16 cellular contexts compared by ENCODE assay signal in the genomic region with DNA sequence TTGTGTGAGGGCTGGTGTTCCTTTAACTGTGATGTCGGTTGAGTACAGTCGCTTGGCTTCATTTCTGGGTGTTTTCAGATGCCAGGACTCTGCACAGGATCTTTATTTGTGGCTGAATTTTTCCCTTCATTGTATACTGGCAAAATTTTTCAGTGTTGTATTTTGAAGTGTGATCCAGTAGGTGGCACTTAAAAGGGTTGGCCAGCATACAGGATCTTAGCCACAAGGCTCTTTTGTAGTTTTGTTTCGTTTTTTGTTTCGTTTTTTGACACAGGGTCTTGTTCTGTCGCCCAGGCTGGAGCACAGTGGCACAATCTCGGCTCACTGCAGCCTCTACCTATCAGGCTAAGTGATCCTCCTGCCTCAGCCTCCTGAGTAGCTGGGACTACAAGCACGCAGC. TPM values are rescaled to one million over a fixed set of nuclear protein-coding genes. Genes with fewer than 3 reads are reported as not detected.
DNase-seq lines count a peak whose midpoint lies in the region; ATAC-seq, FAIRE-seq and TF ChIP-seq lines count a peak whose summit lies in the region.
"Had no signal": no experiment of that assay in that cellular context is flagged by ENCODE, and none has a peak within 500 bp of the region (broad histone marks: within the 10 kb centered on the region; RNA-seq: fewer than 3 reads in every experiment).

No MANE protein-coding gene starts in this region.

- 78% methylated on average over 7 of the region's 7 CpGs for WGBS in hepatocyte (ENCODE audit: low lambda C conversion rate, missing lambda C conversion rate)
- 86% methylated on average over 7 of the region's 7 CpGs for WGBS in smooth muscle cell (ENCODE audit: low lambda C conversion rate)

- ATAC-seq in memory B cell (ENCODE audit: low read depth): peak; percentile 26
- ATAC-seq: activated T-cell treated with anti-CD3 and anti-CD28 coated beads, Interleukin-2, amount 50 U/mL, for 4 hours; T-helper 17 cell had no signal

- H3K27ac ChIP-seq in HEK293 (ENCODE audit: extremely low read depth, low read depth, low read length) (no peak overlapping the region), hepatocyte (no peak overlapping the region), smooth muscle cell (ENCODE audit: low read depth) (no peak overlapping the region)
- H3K27ac ChIP-seq: suprapubic skin had no signal

- H3K9me2 ChIP-seq in hepatocyte (replicated peaks; ENCODE audit: insufficient read depth): no peaks in the 10 kb centered on the region

- H3K4me3 Mint-ChIP-seq in memory B cell: no peak overlapping the region
- H3K4me3 Mint-ChIP-seq: activated T-cell treated with anti-CD3 and anti-CD28 coated beads, Interleukin-2, amount 50 U/mL, for 4 hours; T-helper 17 cell had no signal

- no peaks in the 10 kb centered on the region for H3F3A ChIP-seq in smooth muscle cell (ENCODE audit: low read depth)

- H3K9me3 ChIP-seq in HEK293 (ENCODE audit: control insufficient read depth, insufficient read depth, low read depth, low read length) (no peaks in the 10 kb centered on the region), hepatocyte (ENCODE audit: low read depth) (no peaks in the 10 kb centered on the region), smooth muscle cell (replicated peaks; ENCODE audit: low read depth) (no peaks in the 10 kb centered on the region)
- H3K9me3 ChIP-seq: suprapubic skin had no signal

- H3K36me3 Mint-ChIP-seq in memory B cell: no peaks in the 10 kb centered on the region

- H2AFZ ChIP-seq in hepatocyte (no peak overlapping the region), smooth muscle cell (ENCODE audit: low read depth) (no peak overlapping the region)

- peaks cover 6% of the 10 kb centered on the region for H3K27me3 Mint-ChIP-seq in memory B cell

- H4K20me1 ChIP-seq in hepatocyte (ENCODE audit: insufficient read depth, poor library complexity, severe bottlenecking): no peaks in the 10 kb centered on the region
- no peaks in the 10 kb centered on the region for H4K20me1 ChIP-seq in smooth muscle cell (ENCODE audit: low read depth)

- H3K4me2 ChIP-seq in hepatocyte: no peak overlapping the region
- H3K4me2 ChIP-seq in smooth muscle cell: no peak overlapping the region

- H3K4me1 Mint-ChIP-seq in memory B cell: peaks cover 2% of the 10 kb centered on the region
- H3K4me1 Mint-ChIP-seq: T-helper 17 cell had no signal

- no peak overlapping the region for H3K4me3 ChIP-seq in HEK293 (ENCODE audit: low read depth, low read length)
- H3K4me3 ChIP-seq in hepatocyte: no peak overlapping the region
- H3K4me3 ChIP-seq in smooth muscle cell: no peak overlapping the region
- H3K4me3 ChIP-seq: suprapubic skin had no signal

- H3K27me3 ChIP-seq in hepatocyte (no peaks in the 10 kb centered on the region), smooth muscle cell (ENCODE audit: low read depth) (no peaks in the 10 kb centered on the region)

- DNase-seq in NK-92 treated with Interleukin-12 subunit alpha and Interleukin-12 subunit beta, amount 100 ng/mL, for 24 hours (lab: John Stamatoyannopoulos, UW): peak; percentile 31
- no peak for DNase-seq in NK-92 (lab: John Stamatoyannopoulos, UW; ENCODE audit: unreplicated experiment)
- DNase-seq in RPMI8226: peak; percentile 73
- DNase-seq in memory B cell (ENCODE audit: low spot score in 2 of 2): no peak
- DNase-seq in hepatocyte (ENCODE audit: low spot score): no peak
- no peak for DNase-seq in smooth muscle cell (lab: John Stamatoyannopoulos, UW; ENCODE audit: unreplicated experiment)
- DNase-seq in frontal cortex (ENCODE audit: low spot score in 2 of 2): no peak
- DNase-seq: activated T-cell treated with anti-CD3 and anti-CD28 coated beads, Interleukin-2, amount 50 U/mL, for 4 hours; NCI-H2227 treated with DMSO at 0.1 percent for 48 hours; T-helper 17 cell had no signal

- TF ChIP-seq CTCF in HEK293 (tag by site-specific recombination; IDR thresholded peaks at IDR 0.05) (0 out of 2 replicates have a peak, but pooled peaks have one; percentile 8), hepatocyte (IDR thresholded peaks at IDR 0.05; ENCODE audit: poor library complexity) (no peak), smooth muscle cell (IDR thresholded peaks at IDR 0.05; ENCODE audit: borderline replicate concordance, insufficient read depth, poor library complexity, severe bottlenecking) (no peak)

- CTCF ChIA-PET in HEK293 (lab: Yijun Ruan, JAX): interaction anchor here (1.9 to 2.9 kb wide), 3 partner anchors 205 to 535 kb away, joined by 6 to 19 read pairs (median 10); no protein-coding TSS in a partner anchor

- no peaks in the 10 kb centered on the region for H3K79me2 ChIP-seq in hepatocyte
- H3K79me2 ChIP-seq in smooth muscle cell (ENCODE audit: low read depth): no peaks in the 10 kb centered on the region

- POLR2A ChIA-PET in HEK293 (lab: Yijun Ruan, JAX): no interaction called here

- H3K9ac ChIP-seq in smooth muscle cell (ENCODE audit: low read depth): no peak overlapping the region

- no peak overlapping the region for H3K27ac Mint-ChIP-seq in memory B cell
- H3K27ac Mint-ChIP-seq: T-helper 17 cell had no signal

- no peaks in the 10 kb centered on the region for H3K36me3 ChIP-seq in HEK293 (ENCODE audit: control insufficient read depth in 2 of 2, insufficient read depth in 1 of 2, low read length in 2 of 2)
- H3K36me3 ChIP-seq in hepatocyte (replicated peaks; ENCODE audit: insufficient read depth, low read depth): no peaks in the 10 kb centered on the region
- H3K36me3 ChIP-seq in smooth muscle cell (ENCODE audit: low read depth): no peaks in the 10 kb centered on the region
- H3K36me3 ChIP-seq: suprapubic skin had no signal

- H3K4me1 ChIP-seq in HEK293 (ENCODE audit: control insufficient read depth, insufficient read depth, low read length) (no peaks in the 10 kb centered on the region), hepatocyte (ENCODE audit: insufficient read depth) (no peaks in the 10 kb centered on the region), smooth muscle cell (ENCODE audit: low read depth) (no peaks in the 10 kb centered on the region)
- H3K4me1 ChIP-seq: suprapubic skin had no signal

- H3K9me3 Mint-ChIP-seq in memory B cell: no peaks in the 10 kb centered on the region
- H3K9me3 Mint-ChIP-seq: activated T-cell treated with anti-CD3 and anti-CD28 coated beads, Interleukin-2, amount 50 U/mL, for 4 hours had no signal

- FAIRE-seq in frontal cortex (lab: Jason Lieb, UNC): no peak
- FAIRE-seq: HTR-8/SVneo had no signal

TF ChIP-seq in HEK293, 187 proteins besides CTCF, POLR2A, EP300 and RAD21 (continues in another document):
- TF ChIP-seq, protein P1, sequence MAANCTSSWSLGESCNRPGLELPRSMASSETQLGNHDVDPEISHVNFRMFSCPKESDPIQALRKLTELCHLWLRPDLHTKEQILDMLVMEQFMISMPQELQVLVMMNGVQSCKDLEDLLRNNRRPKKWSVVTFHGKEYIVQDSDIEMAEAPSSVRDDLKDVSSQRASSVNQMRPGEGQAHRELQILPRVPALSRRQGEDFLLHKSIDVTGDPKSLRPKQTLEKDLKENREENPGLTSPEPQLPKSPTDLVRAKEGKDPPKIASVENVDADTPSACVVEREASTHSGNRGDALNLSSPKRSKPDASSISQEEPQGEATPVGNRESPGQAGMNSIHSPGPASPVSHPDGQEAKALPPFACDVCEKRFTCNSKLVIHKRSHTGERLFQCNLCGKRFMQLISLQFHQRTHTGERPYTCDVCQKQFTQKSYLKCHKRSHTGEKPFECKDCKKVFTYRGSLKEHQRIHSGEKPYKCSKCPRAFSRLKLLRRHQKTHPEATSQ (tag by site-specific recombination; IDR thresholded peaks at IDR 0.05): no peak
- TF ChIP-seq ZSCAN30 (tag by site-specific recombination; IDR thresholded peaks at IDR 0.05) (no peak), KLF7 (tag by site-specific recombination; IDR thresholded peaks at IDR 0.05; ENCODE audit: borderline replicate concordance) (no peak), RBAK (tag by site-specific recombination; IDR thresholded peaks at IDR 0.05) (no peak), EGR2 (tag by site-specific recombination; IDR thresholded peaks at IDR 0.05; ENCODE audit: low read depth) (no peak), ZNF37A (tag by site-specific recombination; IDR thresholded peaks at IDR 0.05) (no peak), ZNF221 (tag by site-specific recombination; IDR thresholded peaks at IDR 0.05; ENCODE audit: borderline replicate concordance) (no peak), HOXA7 (CRISPR knock-in tag; IDR thresholded peaks at IDR 0.05; ENCODE audit: borderline replicate concordance) (no peak), ZNF184 (tag by site-specific recombination; IDR thresholded peaks at IDR 0.05) (no peak), ZNF394 (tag by site-specific recombination; IDR thresholded peaks at IDR 0.05; ENCODE audit: borderline replicate concordance) (no peak), KLF8 (tag by site-specific recombination; IDR thresholded peaks at IDR 0.05) (no peak), ZNF292 (tag by site-specific recombination; IDR thresholded peaks at IDR 0.05; ENCODE audit: borderline replicate concordance, low read depth) (no peak), ZNF266 (tag by site-specific recombination; IDR thresholded peaks at IDR 0.05; ENCODE audit: low read depth) (no peak), ZNF146 (tag by site-specific recombination; IDR thresholded peaks at IDR 0.05) (no peak)
- TF ChIP-seq, protein P2, sequence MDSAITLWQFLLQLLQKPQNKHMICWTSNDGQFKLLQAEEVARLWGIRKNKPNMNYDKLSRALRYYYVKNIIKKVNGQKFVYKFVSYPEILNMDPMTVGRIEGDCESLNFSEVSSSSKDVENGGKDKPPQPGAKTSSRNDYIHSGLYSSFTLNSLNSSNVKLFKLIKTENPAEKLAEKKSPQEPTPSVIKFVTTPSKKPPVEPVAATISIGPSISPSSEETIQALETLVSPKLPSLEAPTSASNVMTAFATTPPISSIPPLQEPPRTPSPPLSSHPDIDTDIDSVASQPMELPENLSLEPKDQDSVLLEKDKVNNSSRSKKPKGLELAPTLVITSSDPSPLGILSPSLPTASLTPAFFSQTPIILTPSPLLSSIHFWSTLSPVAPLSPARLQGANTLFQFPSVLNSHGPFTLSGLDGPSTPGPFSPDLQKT (IDR thresholded peaks at IDR 0.05; ENCODE audit: borderline replicate concordance, low read depth, low read length): no peak

RNA-seq across cellular contexts. Expression of a gene that starts 8.7 kb away (rescaled TPM):
- not detected in 2 replicates for total RNA-seq in hepatocyte
- polyA plus RNA-seq in hepatocyte: 0.41 TPM in 1 of 2 replicates, not detected in the other
- not detected in 2 replicates for total RNA-seq in smooth muscle cell
- polyA plus RNA-seq in smooth muscle cell: not detected in 2 replicates
- 0.41 TPM for total RNA-seq in frontal cortex
- total RNA-seq: activated T-cell treated with anti-CD3 and anti-CD28 coated beads, Interleukin-2, amount 50 U/mL, for 4 hours; kidney epithelial cell; osteocyte had no signal
- polyA plus RNA-seq: AG04450 had no signal

RNA-seq across cellular contexts. Expression of a gene that starts 23.2 kb away (rescaled TPM):
- total RNA-seq in hepatocyte (0.44 TPM in 1 of 2 replicates, not detected in the other), smooth muscle cell (1.7 TPM in 1 of 2 replicates, not detected in the other), frontal cortex (not detected)
- polyA plus RNA-seq in hepatocyte (not detected in 2 replicates), smooth muscle cell (0.64 TPM in 1 of 2 replicates, not detected in the other)
- total RNA-seq: kidney epithelial cell, osteocyte, suprapubic skin, T-helper 17 cell had no signal
- polyA plus RNA-seq: AG04450 had no signal

RNA-seq across cellular contexts. Expression of a gene that starts 32.5 kb away (rescaled TPM):
- total RNA-seq in hepatocyte (not detected in 2 replicates), smooth muscle cell (not detected in 2 replicates), frontal cortex (not detected)
- polyA plus RNA-seq in hepatocyte (not detected in 2 replicates), smooth muscle cell (not detected in 2 replicates)
- total RNA-seq: kidney epithelial cell, osteocyte, suprapubic skin had no signal
- polyA plus RNA-seq: AG04450 had no signal

RNA-seq across cellular contexts. Expression of a gene that starts 50.3 kb away (rescaled TPM):
- not detected in 2 replicates for total RNA-seq in hepatocyte
- polyA plus RNA-seq in hepatocyte: not detected in 2 replicates
- not detected in 2 replicates for total RNA-seq in smooth muscle cell
- not detected in 2 replicates for polyA plus RNA-seq in smooth muscle cell
- not detected for total RNA-seq in frontal cortex
- total RNA-seq: kidney epithelial cell, osteocyte, suprapubic skin, T-helper 17 cell had no signal
- polyA plus RNA-seq: AG04450 had no signal

Comparison
In these comparisons a context has a peak if more than half of its experiments do, and no peak if none do; other contexts are left out.
1. DNase-seq: peak in NK-92 treated with Interleukin-12 subunit alpha and Interleukin-12 subunit beta, amount 100 ng/mL, for 24 hours (single experiment) and RPMI8226 (single experiment); none in NK-92 (single experiment), memory B cell (0 of 2), hepatocyte (single experiment), smooth muscle cell (single experiment) and frontal cortex (0 of 2).